27 cellular contexts compared by ENCODE assay signal in genomic region chr4:80360900-80361299, GRCh38. TPM values are rescaled to one million over a fixed set of nuclear protein-coding genes. Genes with fewer than 3 reads are reported as not detected.
"Had no signal": no experiment of that assay in that cellular context is flagged by ENCODE, and none has a peak within 500 bp of the region (broad histone marks: within the 10 kb centered on the region; RNA-seq: fewer than 3 reads in every experiment).

No MANE protein-coding gene starts in this region.

- H3K27ac Mint-ChIP-seq: activated naive CD8-positive, alpha-beta T cell; activated T-cell treated with anti-CD3 and anti-CD28 coated beads, Interleukin-2, amount 50 U/mL, for 24 hours; activated T-helper 2 cell treated with anti-CD3 and anti-CD28 coated beads, Interferon-gamma antibody, Interleukin-2, Interleukin-4, amounts not matched to agents 10 μg/mL and 5 μg/mL and 100 μg/mL, durations not matched to agents 14 hours and 24 hours and 36 hours; natural killer cell treated with Interleukin-12 subunit alpha and Interleukin-12 subunit beta and Interleukin-15 and Interleukin-18, amount 100 ng/mL, for 72 hours; T-helper 1 cell treated with Interleukin-12 subunit alpha and Interleukin-12 subunit beta and Interleukin-4 antibody, amounts not matched to agents 30 μg/mL and 1 μg/mL, for 36 hours had no signal

- H3K9me3 Mint-ChIP-seq: activated T-cell treated with anti-CD3 and anti-CD28 coated beads, Interleukin-2, amount 50 U/mL, for 24 hours; activated T-helper 2 cell treated with anti-CD3 and anti-CD28 coated beads, Interferon-gamma antibody, Interleukin-2, Interleukin-4, amounts not matched to agents 10 μg/mL and 5 μg/mL and 100 μg/mL, durations not matched to agents 14 hours and 24 hours and 36 hours; natural killer cell treated with Interleukin-12 subunit alpha and Interleukin-12 subunit beta and Interleukin-15 and Interleukin-18, amount 100 ng/mL, for 72 hours; T-helper 1 cell treated with Interleukin-12 subunit alpha and Interleukin-12 subunit beta and Interleukin-4 antibody, amounts not matched to agents 30 μg/mL and 1 μg/mL, for 36 hours had no signal

- H3K4me3 ChIP-seq: adrenal gland, breast epithelium, colonic mucosa, dorsolateral prefrontal cortex, gastroesophageal sphincter, ovary, psoas muscle, right atrium auricular region, upper lobe of left lung had no signal

- DNase-seq: activated CD4-positive, CD25-positive, alpha-beta regulatory T cell; activated CD8-positive, alpha-beta memory T cell treated with anti-CD3 and anti-CD28 coated beads for 24 hours; activated CD8-positive, alpha-beta memory T cell treated with anti-CD3 and anti-CD28 coated beads, Interleukin-2, amount 50 U/mL, for 4 hours; activated naive CD4-positive, alpha-beta T cell; activated T-cell treated with anti-CD3 and anti-CD28 coated beads, Interleukin-2, amount 50 U/mL, for 24 hours; adrenal gland; colonic mucosa; dorsolateral prefrontal cortex; head of caudate nucleus; hypothalamus; islet precursor cell; left cardiac atrium; ovary; psoas muscle; stimulated activated CD4-positive, alpha-beta T cell treated with anti-CD3 and anti-CD28 coated beads, Interleukin-4, amount 100 ng/mL, for 24 hours; stimulated activated naive CD4-positive, alpha-beta T cell treated with Interleukin-2 at 50 U/mL for 16 hours; T1000; upper lobe of left lung had no signal

- H3K36me3 ChIP-seq: adrenal gland, breast epithelium, colonic mucosa, gastroesophageal sphincter, ovary, right atrium auricular region, upper lobe of left lung had no signal

- ATAC-seq: gastroesophageal sphincter, left cardiac atrium, psoas muscle had no signal

- H3K27me3 ChIP-seq: adrenal gland, colonic mucosa, ovary, right atrium auricular region, upper lobe of left lung had no signal

- H3K27ac ChIP-seq: adrenal gland, breast epithelium, colonic mucosa, dorsolateral prefrontal cortex, gastroesophageal sphincter, ovary, psoas muscle, right atrium auricular region, upper lobe of left lung had no signal

- H3K36me3 Mint-ChIP-seq: activated naive CD8-positive, alpha-beta T cell; natural killer cell treated with Interleukin-12 subunit alpha and Interleukin-12 subunit beta and Interleukin-15 and Interleukin-18, amount 100 ng/mL, for 72 hours had no signal

- H3K9me3 ChIP-seq: adrenal gland, breast epithelium, colonic mucosa, gastroesophageal sphincter, ovary, psoas muscle, right atrium auricular region, upper lobe of left lung had no signal

- H3K4me3 Mint-ChIP-seq: activated naive CD8-positive, alpha-beta T cell; activated T-cell treated with anti-CD3 and anti-CD28 coated beads, Interleukin-2, amount 50 U/mL, for 24 hours; natural killer cell treated with Interleukin-12 subunit alpha and Interleukin-12 subunit beta and Interleukin-15 and Interleukin-18, amount 100 ng/mL, for 72 hours; T-helper 1 cell treated with Interleukin-12 subunit alpha and Interleukin-12 subunit beta and Interleukin-4 antibody, amounts not matched to agents 30 μg/mL and 1 μg/mL, for 36 hours had no signal

- H3K4me1 ChIP-seq: adrenal gland, breast epithelium, colonic mucosa, gastroesophageal sphincter, psoas muscle, right atrium auricular region, upper lobe of left lung had no signal

RNA-seq across cellular contexts. Expression of gene CFAP299, which starts 25.4 kb away (rescaled TPM):
- total RNA-seq: activated T-helper 2 cell treated with anti-CD3 and anti-CD28 coated beads, Interferon-gamma antibody, Interleukin-2, Interleukin-4, amounts not matched to agents 10 μg/mL and 5 μg/mL and 100 μg/mL, durations not matched to agents 14 hours and 24 hours and 36 hours; adrenal gland; colonic mucosa; left cardiac atrium; liver; natural killer cell treated with Interleukin-12 subunit alpha and Interleukin-12 subunit beta and Interleukin-15 and Interleukin-18, amount 100 ng/mL, for 72 hours; psoas muscle; right atrium auricular region; subcutaneous adipose tissue had no signal
- polyA plus RNA-seq: adrenal gland, liver, psoas muscle had no signal
